Comparison of ENCODE assay signal across 26 cellular contexts in the genomic region with DNA sequence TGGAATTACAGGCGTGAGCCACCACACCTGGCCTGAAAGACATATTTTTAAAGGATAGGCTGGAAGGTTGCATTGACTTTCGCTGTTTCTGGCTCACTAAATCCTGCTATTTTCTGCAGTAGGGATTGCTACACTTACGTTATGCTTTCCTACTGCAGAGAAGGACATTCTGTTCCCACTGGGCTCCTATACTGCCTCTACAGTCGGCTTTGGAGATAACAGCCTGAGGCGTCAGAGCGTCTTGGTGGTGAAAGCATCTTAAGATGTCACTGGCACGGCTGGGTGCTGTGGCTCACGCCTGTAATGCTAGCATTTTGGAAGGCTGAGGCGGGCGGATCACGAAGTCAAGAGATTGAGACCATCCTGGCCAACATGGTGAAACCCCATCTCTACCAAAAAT.
"Had no signal": no experiment of that assay in that cellular context is flagged by ENCODE, and none has a peak within 500 bp of the region (broad histone marks: within the 10 kb centered on the region; RNA-seq: fewer than 3 reads in every experiment).

No MANE protein-coding gene starts in this region.

- FAIRE-seq: kidney had no signal

- H2AFZ ChIP-seq: neural progenitor cell, parathyroid adenoma had no signal

- H3K4me3 Mint-ChIP-seq: central memory CD8-positive, alpha-beta T cell; naive thymus-derived CD4-positive, alpha-beta T cell; nephron; neural progenitor cell; type B pancreatic cell had no signal

- H3K27ac Mint-ChIP-seq: naive thymus-derived CD4-positive, alpha-beta T cell; nephron; neural progenitor cell; progenitor cell of endocrine pancreas; type B pancreatic cell had no signal

- H3K27ac ChIP-seq: coronary artery, gastrocnemius medialis, neural progenitor cell, parathyroid adenoma, stomach, thyroid gland had no signal

- H3K4me1 ChIP-seq: gastrocnemius medialis, neural progenitor cell, parathyroid adenoma, stomach, thyroid gland had no signal

- H3K4me3 ChIP-seq: coronary artery, gastrocnemius medialis, neural progenitor cell, smooth muscle cell, stomach, thyroid gland had no signal

- H3K79me2 ChIP-seq: parathyroid adenoma had no signal

- H3K4me1 Mint-ChIP-seq: central memory CD8-positive, alpha-beta T cell; nephron; neural progenitor cell had no signal

- H3K9ac ChIP-seq: neural progenitor cell, parathyroid adenoma had no signal

- H3K9me3 Mint-ChIP-seq: central memory CD8-positive, alpha-beta T cell; nephron; neural progenitor cell; type B pancreatic cell had no signal

- H3K27me3 ChIP-seq: gastrocnemius medialis, neural progenitor cell, stomach, thyroid gland had no signal

- H3K36me3 ChIP-seq: gastrocnemius medialis, neural progenitor cell, stomach, thyroid gland had no signal

- DNase-seq: dermis blood vessel endothelial cell; effector memory CD4-positive, alpha-beta T cell; erythroblast; gastrocnemius medialis; head of caudate nucleus; kidney; mesenchymal stem cell; midbrain; naive thymus-derived CD4-positive, alpha-beta T cell; stimulated activated CD4-positive, alpha-beta T cell treated with anti-CD3 and anti-CD28 coated beads, Interleukin-12 subunit alpha, Interleukin-12 subunit beta, amount 100 ng/mL, for 4 hours; stimulated activated CD4-positive, alpha-beta T cell treated with anti-CD3 and anti-CD28 coated beads, Interleukin-1b, Interleukin-23, amount 100 ng/mL, for 48 hours; stimulated activated CD4-positive, alpha-beta T cell treated with anti-CD3 and anti-CD28 coated beads, Interleukin-4, amount 100 ng/mL, for 1 hour; stimulated activated CD8-positive, alpha-beta memory T cell treated with anti-CD3 and anti-CD28 coated beads, Interleukin-4, amount 100 ng/mL, for 48 hours; stimulated activated naive CD4-positive, alpha-beta T cell; stomach; thyroid gland had no signal

- H3K36me3 Mint-ChIP-seq: naive thymus-derived CD4-positive, alpha-beta T cell; neural progenitor cell; type B pancreatic cell had no signal

- H3K27me3 Mint-ChIP-seq: central memory CD8-positive, alpha-beta T cell; naive thymus-derived CD4-positive, alpha-beta T cell; progenitor cell of endocrine pancreas; type B pancreatic cell had no signal

- H3K9me3 ChIP-seq: gastrocnemius medialis, stomach, thyroid gland had no signal

- ATAC-seq: gastrocnemius medialis; left lobe of liver; naive thymus-derived CD4-positive, alpha-beta T cell; sciatic nerve had no signal

- H3K4me2 ChIP-seq: neural progenitor cell, smooth muscle cell had no signal
